8 cellular contexts compared by ENCODE assay signal in the genomic region with DNA sequence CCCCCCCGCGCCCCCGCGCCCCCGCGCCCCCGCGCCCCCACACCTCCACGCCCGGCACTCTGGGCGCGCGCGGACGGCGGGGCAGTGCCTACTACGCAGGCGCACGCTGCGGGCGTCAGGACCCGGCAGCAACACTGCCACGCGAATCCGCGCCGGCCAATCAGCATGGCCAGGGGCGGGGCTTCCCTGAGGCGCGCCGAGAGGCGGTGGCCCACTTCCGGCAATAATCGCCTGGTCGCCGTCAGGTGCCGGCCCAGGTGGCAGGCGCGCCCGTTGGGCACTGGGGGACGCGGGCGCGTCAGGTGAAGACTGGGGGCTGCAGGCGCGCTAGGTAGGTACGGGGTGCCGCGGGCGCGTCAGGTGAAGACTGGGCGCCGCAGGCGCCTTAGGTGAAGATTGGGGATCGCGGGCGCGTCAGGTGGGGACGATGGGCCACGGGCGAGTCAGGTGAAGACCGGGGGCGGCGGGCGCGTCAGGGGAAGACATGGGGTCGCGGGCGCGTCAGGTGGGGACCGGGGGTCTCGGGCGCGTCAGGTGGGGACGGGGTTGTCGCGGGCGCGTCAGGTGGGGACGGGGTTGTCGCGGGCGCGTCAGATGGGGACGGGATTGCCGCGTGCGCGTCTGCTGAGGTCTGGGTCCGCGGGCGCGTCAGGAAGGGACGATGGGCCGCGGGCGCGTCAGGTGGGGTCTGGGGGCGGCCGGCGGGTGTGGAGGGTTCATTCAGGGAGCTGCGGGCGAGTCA.
DNase-seq lines count a peak whose midpoint lies in the region; ATAC-seq, FAIRE-seq and TF ChIP-seq lines count a peak whose summit lies in the region.

No MANE protein-coding gene starts in this region.

- H3K36me3 Mint-ChIP-seq in natural killer cell: no peaks in the 10 kb centered on the region

- peaks cover 0 to 9% of the 10 kb centered on the region in 2 donors for H3K27me3 Mint-ChIP-seq in natural killer cell (ENCODE audit: low read depth in 2 of 2)

- H3K27ac ChIP-seq in DOHH2 (ENCODE audit: low read depth, low read length) (no peak overlapping the region), KOPT-K1 (ENCODE audit: low read depth, low read length, poor library complexity, severe bottlenecking) (peak overlapping the region; percentile 31)

- H3K4me2 ChIP-seq in DOHH2 (ENCODE audit: low read length): peak overlapping the region; percentile 54

- peak overlapping the region; percentile 53 to 97 for H3K27ac Mint-ChIP-seq in natural killer cell

- H4K20me1 ChIP-seq in DOHH2 (ENCODE audit: control insufficient read depth, insufficient read depth, low read depth, low read length): no peaks in the 10 kb centered on the region

- H3K79me2 ChIP-seq in DOHH2 (ENCODE audit: control insufficient read depth, low read length): peaks cover 18% of the 10 kb centered on the region

- H3F3A ChIP-seq in DOHH2 (ENCODE audit: control insufficient read depth, insufficient read depth): no peaks in the 10 kb centered on the region

- peak overlapping the region; percentile 88 for H3K4me3 Mint-ChIP-seq in natural killer cell

- H3K9me2 ChIP-seq in DOHH2 (replicated peaks; ENCODE audit: control insufficient read depth, low read length): no peaks in the 10 kb centered on the region

- H3K9me3 ChIP-seq in DOHH2 (ENCODE audit: control insufficient read depth, insufficient read depth, low read length) (no peaks in the 10 kb centered on the region), KOPT-K1 (ENCODE audit: insufficient read depth, low read length, poor library complexity, severe bottlenecking) (no peaks in the 10 kb centered on the region)

- H3K4me1 ChIP-seq in DOHH2 (ENCODE audit: control insufficient read depth, low read length): peaks cover 32% of the 10 kb centered on the region

- H3K9me3 Mint-ChIP-seq in natural killer cell: no peaks in the 10 kb centered on the region

- peaks cover 16 to 38% of the 10 kb centered on the region in 2 donors for H3K4me1 Mint-ChIP-seq in natural killer cell

- intact Hi-C loops in natural killer cell (cut with micrococcal nuclease): no loop called here

- DNase-seq in RCC 7860 (ENCODE audit: low spot score): peak; percentile 67
- DNase-seq in activated T-helper 1 cell treated with Interleukin-2 at 50 U/mL for 16 hours (ENCODE audit: low read depth): peak; percentile 92
- peak; percentile 69 for DNase-seq in fibroblast of mammary gland (ENCODE audit: low read depth)
- DNase-seq in natural killer cell: peak; percentile 93
- peak; percentile 85 to 92 (median 88) for DNase-seq in stimulated activated naive CD4-positive, alpha-beta T cell (lab: John Stamatoyannopoulos, UW)

- no peaks in the 10 kb centered on the region for H3K27me3 ChIP-seq in DOHH2 (ENCODE audit: control insufficient read depth, low read length)

- FAIRE-seq in RCC 7860 (lab: Jason Lieb, UNC): no peak

- H3K4me3 ChIP-seq in DOHH2 (ENCODE audit: low read length) (peak overlapping the region; percentile 77), fibroblast of mammary gland (ENCODE audit: control insufficient read depth, low read depth, low read length) (peak overlapping the region; percentile 68)

- peak; percentile 83 for ATAC-seq in GM21825 (IDR thresholded peaks at IDR 0.05; ENCODE audit: unreplicated experiment)
- ATAC-seq in natural killer cell: peak; percentile 95 to 98 (median 97)

- TF ChIP-seq CTCF in DOHH2 (IDR thresholded peaks at IDR 0.05; ENCODE audit: low read depth, low read length, poor library complexity, severe bottlenecking) (no peak), fibroblast of mammary gland (conservative IDR thresholded peaks at IDR 0.05; ENCODE audit: control insufficient read depth, insufficient read depth, low read depth, low read length) (no peak), natural killer cell (IDR thresholded peaks at IDR 0.05) (no peak)

- H3K36me3 ChIP-seq in DOHH2 (ENCODE audit: control insufficient read depth, low read length) (no peaks in the 10 kb centered on the region), KOPT-K1 (ENCODE audit: insufficient read depth, low read length) (no peaks in the 10 kb centered on the region)
